Comparison of ENCODE assay signal across 23 cellular contexts in the genomic region with DNA sequence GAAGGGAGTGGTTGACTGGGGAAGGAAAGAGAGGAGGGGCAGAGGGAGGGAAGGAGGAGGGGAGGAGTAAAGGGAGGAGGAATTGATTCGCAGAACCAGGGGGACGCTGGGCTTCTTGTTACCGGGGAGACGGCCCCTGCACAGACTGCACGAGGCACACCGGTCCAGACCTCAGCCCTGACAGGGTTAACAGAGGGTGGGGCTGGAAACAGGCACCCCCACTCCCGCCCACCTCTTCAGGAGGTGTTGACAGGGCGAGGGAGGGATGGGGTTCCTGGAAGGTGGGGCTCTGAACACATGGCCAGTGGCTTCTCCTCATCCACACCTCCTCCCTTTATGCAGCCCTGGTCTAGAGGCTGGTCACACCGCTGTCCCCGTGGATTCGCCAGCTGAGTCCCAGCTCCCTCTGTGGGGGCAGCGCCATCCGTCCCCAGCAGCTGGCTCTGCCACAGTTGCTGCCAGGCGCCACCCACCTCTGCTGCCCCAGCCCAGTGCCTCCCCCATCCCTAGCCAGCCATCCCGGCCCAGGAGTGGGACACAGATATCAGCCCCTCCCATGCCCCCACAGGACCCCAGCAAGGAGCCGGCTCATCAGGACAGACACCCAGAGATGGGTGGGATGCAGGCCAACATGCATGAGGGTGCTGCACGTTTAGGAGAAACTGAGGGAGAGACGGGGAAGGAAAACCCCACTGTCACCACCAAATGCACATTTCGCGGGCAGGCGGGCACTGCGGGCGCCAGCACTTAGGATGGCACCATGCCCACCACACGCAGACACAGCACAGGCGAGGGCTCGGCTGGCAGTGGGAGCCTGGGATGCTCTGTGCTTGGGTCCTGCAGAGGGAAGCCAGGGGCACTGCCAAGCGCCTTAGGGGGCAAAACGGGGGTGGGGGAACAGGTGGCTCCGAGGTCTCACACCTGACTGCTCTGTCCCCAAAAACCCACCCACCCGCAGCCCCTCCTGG.
DNase-seq lines count a peak whose midpoint lies in the region; ATAC-seq, FAIRE-seq and TF ChIP-seq lines count a peak whose summit lies in the region.
"Had no signal": no experiment of that assay in that cellular context is flagged by ENCODE, and none has a peak within 500 bp of the region (broad histone marks: within the 10 kb centered on the region; RNA-seq: fewer than 3 reads in every experiment).

No MANE protein-coding gene starts in this region.

- H3K27me3 Mint-ChIP-seq in endodermal cell (ENCODE audit: insufficient read depth) = no peaks in the 10 kb centered on the region

- no peak overlapping the region for H3K4me3 Mint-ChIP-seq in endodermal cell
- H3K4me3 Mint-ChIP-seq: activated naive CD4-positive, alpha-beta T cell treated with anti-CD3 and anti-CD28 coated beads, Interleukin-2, amount 50 U/mL, for 24 hours; B cell had no signal

- FAIRE-seq in RCC 7860 (lab: Jason Lieb, UNC) = no peak
- FAIRE-seq: astrocyte had no signal

- no peaks in the 10 kb centered on the region for H3K9me3 ChIP-seq in endodermal cell (ENCODE audit: control insufficient read depth, low read length)
- H3K9me3 ChIP-seq: left ventricle myocardium inferior, mucosa of descending colon, vagina had no signal

- 63 to 81% methylated on average over 17 to 30 of the region's 30 CpGs for WGBS in endodermal cell (ENCODE audit: insufficient coverage in 1 of 2, insufficient read length in 1 of 2), 2 experiments

- no peak for TF ChIP-seq CTCF in endodermal cell (conservative IDR thresholded peaks at IDR 0.05)

- no peaks in the 10 kb centered on the region for H3K36me3 ChIP-seq in endodermal cell (ENCODE audit: control insufficient read depth, insufficient read depth, low read length)
- H3K36me3 ChIP-seq: left ventricle myocardium inferior, vagina had no signal

- H3K4me1 ChIP-seq in endodermal cell (ENCODE audit: control insufficient read depth, insufficient read depth, low read length) = no peaks in the 10 kb centered on the region

- intact Hi-C loops in posterior vena cava (cut with DNase I) = no loop called here

- H3K36me3 Mint-ChIP-seq in endodermal cell (ENCODE audit: low read depth) = no peaks in the 10 kb centered on the region
- H3K36me3 Mint-ChIP-seq: activated naive CD4-positive, alpha-beta T cell treated with anti-CD3 and anti-CD28 coated beads, Interleukin-2, amount 50 U/mL, for 24 hours had no signal

- no peak overlapping the region for H3K27ac Mint-ChIP-seq in endodermal cell
- H3K27ac Mint-ChIP-seq: activated naive CD4-positive, alpha-beta T cell treated with anti-CD3 and anti-CD28 coated beads, Interleukin-2, amount 50 U/mL, for 24 hours; B cell had no signal

- H3K4me1 Mint-ChIP-seq in endodermal cell = no peaks in the 10 kb centered on the region
- H3K4me1 Mint-ChIP-seq: activated naive CD4-positive, alpha-beta T cell treated with anti-CD3 and anti-CD28 coated beads, Interleukin-2, amount 50 U/mL, for 24 hours; B cell had no signal

- H3K4me3 ChIP-seq in endodermal cell (ENCODE audit: low read length) = no peak overlapping the region
- H3K4me3 ChIP-seq: left ventricle myocardium inferior, mucosa of descending colon, SK-N-MC, vagina had no signal

- ATAC-seq in GM19397 (IDR thresholded peaks at IDR 0.05; ENCODE audit: unreplicated experiment) = no peak
- ATAC-seq: HCT116, mucosa of descending colon had no signal

- no peaks in the 10 kb centered on the region for H3K27me3 ChIP-seq in endodermal cell (ENCODE audit: control insufficient read depth, insufficient read depth, low read length, poor library complexity, severe bottlenecking)
- H3K27me3 ChIP-seq: vagina had no signal

- H3K27ac ChIP-seq in endodermal cell (ENCODE audit: low read depth, low read length) = no peak overlapping the region
- H3K27ac ChIP-seq: left ventricle myocardium inferior, SK-N-MC, vagina had no signal

- DNase-seq in NCI-H1417 (lab: John Stamatoyannopoulos, UW) = peak in 2 of 3 experiments; percentile 80 to 90
- no peak for DNase-seq in NCI-H1417 treated with DMSO at 0.1 percent for 48 hours (lab: John Stamatoyannopoulos, UW)
- DNase-seq in NCI-H2227 (lab: John Stamatoyannopoulos, UW; ENCODE audit: unreplicated experiment) = peak; percentile 37
- DNase-seq in endodermal cell = peak; percentile 73
- DNase-seq in posterior vena cava (ENCODE audit: low spot score) = peak; percentile 56
- DNase-seq in RCC 7860 (ENCODE audit: low spot score) = no peak
- DNase-seq in NCI-H510A treated with DMSO at 0.1 percent for 48 hours (lab: John Stamatoyannopoulos, UW) = no peak
- DNase-seq: 8988T; cerebellar nuclear complex; EL; left ventricle myocardium inferior; NCI-H446; stimulated activated CD4-positive, alpha-beta T cell treated with anti-CD3 and anti-CD28 coated beads, Interleukin-12 subunit alpha, Interleukin-12 subunit beta, amount 100 ng/mL, for 4 hours; stimulated activated CD8-positive, alpha-beta memory T cell treated with anti-CD3 and anti-CD28 coated beads, Interleukin-4, amount 100 ng/mL, for 48 hours; T1000 had no signal

- no peaks in the 10 kb centered on the region for H3K9me3 Mint-ChIP-seq in endodermal cell
- H3K9me3 Mint-ChIP-seq: activated naive CD4-positive, alpha-beta T cell treated with anti-CD3 and anti-CD28 coated beads, Interleukin-2, amount 50 U/mL, for 24 hours had no signal

- H3K9ac ChIP-seq in endodermal cell (ENCODE audit: extremely low read depth, low read length, poor library complexity, severe bottlenecking) = no peak overlapping the region

Comparison
In these comparisons a context has a peak if more than half of its experiments do, and no peak if none do; other contexts are left out.
1. DNase-seq: peak in NCI-H1417 (2 of 3), NCI-H2227 (single experiment), endodermal cell (single experiment) and posterior vena cava (single experiment); none in NCI-H1417 treated with DMSO at 0.1 percent for 48 hours (single experiment), RCC 7860 (single experiment) and NCI-H510A treated with DMSO at 0.1 percent for 48 hours (single experiment).